Comparison of ENCODE assay signal across 8 cellular contexts in the genomic region with DNA sequence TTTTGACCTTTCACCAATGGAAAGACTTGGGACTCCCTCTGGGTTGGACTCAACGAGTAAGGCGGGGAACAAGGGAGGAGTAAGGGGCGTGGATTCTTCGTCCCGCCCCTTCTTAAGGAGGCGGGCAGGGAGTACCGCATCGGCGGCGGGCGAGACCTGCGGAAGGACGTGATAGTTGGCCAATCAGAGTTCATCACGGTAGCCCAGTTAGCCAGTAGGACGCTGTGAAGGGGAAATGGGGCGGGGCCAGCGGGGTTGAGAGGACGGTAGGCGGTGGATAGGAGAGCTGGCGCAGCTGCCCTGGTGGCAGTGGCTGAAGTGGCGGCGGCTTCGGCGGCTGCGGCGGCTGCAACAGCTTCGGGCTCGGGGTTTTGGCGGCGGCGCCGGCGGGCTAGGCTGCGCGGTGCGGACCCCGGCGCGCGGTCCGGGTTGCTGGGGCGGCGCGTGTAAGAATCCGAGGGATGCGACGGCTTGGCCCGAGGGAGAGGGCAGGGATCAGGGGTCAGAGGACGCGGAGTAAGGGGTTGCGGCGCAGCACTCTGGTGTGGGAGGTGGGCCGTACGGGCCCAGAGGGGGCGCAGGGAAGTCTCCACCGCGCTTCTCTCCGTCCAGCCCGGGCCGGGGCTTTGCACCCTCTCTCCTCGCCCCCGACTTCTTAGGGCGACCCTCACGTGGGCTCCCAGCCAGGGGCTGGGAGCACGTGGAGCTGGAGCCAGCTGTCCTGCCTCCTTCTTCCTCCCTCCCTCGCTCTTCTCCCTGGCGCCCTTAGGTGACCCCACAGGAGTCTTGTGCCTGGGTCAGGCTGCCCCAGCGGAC. TPM values are rescaled to one million over a fixed set of nuclear protein-coding genes. Genes with fewer than 3 reads are reported as not detected.
DNase-seq lines count a peak whose midpoint lies in the region; ATAC-seq and TF ChIP-seq lines count a peak whose summit lies in the region.

A gene (plus strand): TSS at position 284 of the 816 bp plus-strand sequence. CDS start 5,389 bp downstream, outside the sequence.

- peak within 1 kb of the TSS; percentile 83 for H3K4me3 Mint-ChIP-seq in chondrocyte (ENCODE audit: unreplicated experiment)

- peak; percentile 96 for DNase-seq in AG20443 (ENCODE audit: low spot score)
- peak; percentile 99 for DNase-seq in NCI-H510A treated with DMSO at 0.1 percent for 48 hours (lab: John Stamatoyannopoulos, UW)
- DNase-seq in activated CD4-positive, alpha-beta T cell treated with anti-CD3 and anti-CD28 coated beads for 24 hours (ENCODE audit: low read depth in 2 of 2) = peak; percentile 98 to 99
- DNase-seq in chondrocyte (ENCODE audit: low spot score) = peak; percentile 100
- peak; percentile 100 for DNase-seq in kidney glomerular epithelial cell (lab: John Stamatoyannopoulos, UW)
- DNase-seq in stimulated activated CD4-positive, alpha-beta T cell treated with anti-CD3 and anti-CD28 coated beads, Interleukin-1b, Interleukin-23, amount 100 ng/mL, for 1 hour (ENCODE audit: low read depth in 2 of 2) = peak; percentile 96 to 98

- peak; percentile 27 for TF ChIP-seq CTCF in chondrocyte (IDR thresholded peaks at IDR 0.05)

- peaks cover 45% of the 10 kb centered on the region for H3K4me1 Mint-ChIP-seq in chondrocyte (ENCODE audit: low read depth)

- H3K9me3 Mint-ChIP-seq in chondrocyte (ENCODE audit: low read depth) = no peaks in the 10 kb centered on the region

- peak; percentile 88 for ATAC-seq in HG03439 (IDR thresholded peaks at IDR 0.05; ENCODE audit: unreplicated experiment)

- no peaks in the 10 kb centered on the region for H3K36me3 Mint-ChIP-seq in chondrocyte (ENCODE audit: low read depth)

- peak; percentile 99 for TF ChIP-seq POLR2A in GM19099 (IDR thresholded peaks at IDR 0.05; ENCODE audit: extremely low read depth, insufficient read length, low read depth)

- peak within 1 kb of the TSS; percentile 94 for H3K27ac Mint-ChIP-seq in chondrocyte (ENCODE audit: unreplicated experiment)

- no peaks in the 10 kb centered on the region for H3K27me3 Mint-ChIP-seq in chondrocyte (ENCODE audit: low read depth)

RNA-seq across cellular contexts. Expression of the gene that starts here (rescaled TPM):
- total RNA-seq in chondrocyte = 35.9 to 40.0 TPM (median 37.7 TPM) in 3 replicates

Comparison
In these comparisons a context has a peak if more than half of its experiments do, and no peak if none do; other contexts are left out.
1. Peak in every context shown above with its lines: DNase-seq and ATAC-seq.